In the genomic region with DNA sequence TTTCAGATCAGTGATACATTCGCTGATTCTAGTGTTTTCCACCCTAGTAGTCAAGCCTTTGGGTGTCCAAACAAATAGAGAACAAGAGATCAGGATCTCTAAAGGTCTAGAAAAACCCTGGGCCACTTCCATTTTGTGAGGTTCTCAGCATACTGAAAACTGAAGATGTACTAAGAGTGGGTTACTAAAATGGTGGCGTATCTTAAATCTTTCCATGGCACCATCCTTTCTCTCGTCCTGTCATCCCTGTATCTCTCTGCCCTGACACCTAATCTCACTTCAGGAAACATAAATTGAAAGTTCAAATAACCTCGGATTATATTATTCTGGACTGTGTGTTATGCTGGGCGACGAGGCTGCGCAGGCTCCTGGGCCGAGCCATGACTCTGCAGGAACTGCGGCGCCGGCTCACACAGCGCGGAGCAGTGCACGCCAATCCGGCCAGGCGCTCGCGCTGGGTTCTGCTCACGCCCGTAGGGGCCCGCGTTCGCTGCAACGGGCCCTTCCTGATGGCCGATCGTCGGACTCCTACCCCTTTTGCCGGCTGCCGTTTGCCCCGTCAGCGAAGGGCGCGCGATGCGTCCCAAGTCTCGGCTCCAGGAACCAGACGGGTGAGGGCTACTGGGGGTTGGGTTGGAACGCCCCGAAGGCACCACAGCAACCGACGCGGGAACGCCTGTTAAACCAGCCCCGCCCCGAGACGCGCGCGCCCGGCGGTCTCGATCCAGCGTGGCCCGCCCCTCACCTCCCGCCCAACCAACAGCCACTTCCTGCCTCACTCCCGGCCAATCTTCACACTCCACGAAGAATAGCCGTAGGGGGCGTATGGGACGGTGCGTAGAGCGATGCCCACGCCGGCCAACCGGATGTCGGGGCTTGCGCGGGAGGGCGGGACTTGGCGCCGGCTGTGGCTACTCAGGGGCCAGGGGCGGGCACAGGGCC, we compare ENCODE assay signal across 8 cellular contexts. TPM values are rescaled to one million over a fixed set of nuclear protein-coding genes. Genes with fewer than 3 reads are reported as not detected.
DNase-seq lines count a peak whose midpoint lies in the region; ATAC-seq and TF ChIP-seq lines count a peak whose summit lies in the region.

No MANE protein-coding gene starts in this region.

- peak; percentile 84 for ATAC-seq in HG02870 (IDR thresholded peaks at IDR 0.05; ENCODE audit: unreplicated experiment)
- peak; percentile 89 to 90 (median 90) for ATAC-seq in T-cell (replicated peaks in 1 of 4)

- CTCF ChIA-PET in T-cell (lab: Charles Lee), result interaction anchor here in 1 of 2 donors (1.7 kb wide), 1 partner anchor 34 kb away, joined by 4 read pairs; a partner anchor contains a TSS

- POLR2A ChIA-PET in T-cell (lab: Charles Lee), result interaction anchor here in 1 of 2 donors (0.9 to 1.3 kb wide), 2 partner anchors 21 to 74 kb away, joined by 3 read pairs; no protein-coding TSS in a partner anchor

- in situ Hi-C loops in GM13977 (cut with MboI; ENCODE audit: low pct_unique_long_range_greater_than_20kb, low sequenced_read_pairs, unreplicated experiment), result no loop called here

- H3K9me3 ChIP-seq in left ventricle myocardium inferior (replicated peaks), result no peaks in the 10 kb centered on the region

- H3K36me3 ChIP-seq in left ventricle myocardium inferior, result peaks cover 4% of the 10 kb centered on the region

- peak overlapping the region; percentile 94 for H3K27ac ChIP-seq in left ventricle myocardium inferior (replicated peaks)

- TF ChIP-seq CTCF in GM13977 (IDR thresholded peaks at IDR 0.05; ENCODE audit: extremely low read depth, insufficient read depth, missing control alignments) (no peak), left ventricle myocardium inferior (IDR thresholded peaks at IDR 0.05; ENCODE audit: borderline replicate concordance) (no peak), progenitor cell of endocrine pancreas (IDR thresholded peaks at IDR 0.05; ENCODE audit: unreplicated experiment) (no peak)

- intact Hi-C loops in left ventricle myocardium inferior (cut with micrococcal nuclease), result no loop called here

- peak overlapping the region; percentile 89 for H3K4me3 ChIP-seq in left ventricle myocardium inferior

- peak; percentile 100 for DNase-seq in GM13977 (ENCODE audit: low spot score)
- peak; percentile 98 for DNase-seq in NCI-H146 (lab: John Stamatoyannopoulos, UW)
- DNase-seq in T-cell, result peak; percentile 95 to 100 (median 99)
- DNase-seq in amygdala (lab: John Stamatoyannopoulos, UW), result peak; percentile 86 to 100 (median 99)
- DNase-seq in left ventricle myocardium inferior, result peak; percentile 99
- peak; percentile 98 for DNase-seq in progenitor cell of endocrine pancreas (ENCODE audit: low spot score, unreplicated experiment)
- DNase-seq in ureter (ENCODE audit: low spot score), result peak; percentile 99

- no peaks in the 10 kb centered on the region for H3K27me3 Mint-ChIP-seq in T-cell
- H3K27me3 Mint-ChIP-seq in progenitor cell of endocrine pancreas, result no peaks in the 10 kb centered on the region

- H3K4me1 Mint-ChIP-seq in T-cell (peaks cover 41 to 46% (median 44%) of the 10 kb centered on the region in 3 donors), progenitor cell of endocrine pancreas (ENCODE audit: low read depth) (peaks cover 17% of the 10 kb centered on the region)

- H3K4me1 ChIP-seq in left ventricle myocardium inferior, result peaks cover 58% of the 10 kb centered on the region

- no peaks in the 10 kb centered on the region for H3K27me3 ChIP-seq in left ventricle myocardium inferior (ENCODE audit: low read depth)

- no peaks in the 10 kb centered on the region for H3K9me3 Mint-ChIP-seq in T-cell
- H3K9me3 Mint-ChIP-seq in progenitor cell of endocrine pancreas (ENCODE audit: low read depth), result no peaks in the 10 kb centered on the region

- H3K4me3 Mint-ChIP-seq in T-cell, result peak overlapping the region; percentile 96 to 98 (median 98)
- H3K4me3 Mint-ChIP-seq in progenitor cell of endocrine pancreas (ENCODE audit: low read depth), result peak overlapping the region; percentile 98

- H3K27ac Mint-ChIP-seq in T-cell (peak overlapping the region; percentile 99), progenitor cell of endocrine pancreas (peak overlapping the region; percentile 99)

- H3K36me3 Mint-ChIP-seq in T-cell (peaks cover 6% of the 10 kb centered on the region), progenitor cell of endocrine pancreas (ENCODE audit: insufficient read depth) (peaks cover 8% of the 10 kb centered on the region)

RNA-seq across cellular contexts. Expression of a gene that starts 0.5 kb away (rescaled TPM):
- total RNA-seq in T-cell (100 to 1,000 TPM; 205 to 306 (median 262) TPM), left ventricle myocardium inferior (414 TPM), progenitor cell of endocrine pancreas (571 and 574 TPM in 2 replicates), ureter (584 TPM)

RNA-seq across cellular contexts. Expression of a gene that starts 17.4 kb away (rescaled TPM):
- total RNA-seq in T-cell (under 1 TPM in 3 of 5 donors, not detected in 2; 0.50 to 0.66 (median 0.57) TPM), left ventricle myocardium inferior (not detected), progenitor cell of endocrine pancreas (not detected in 2 replicates), ureter (not detected)

RNA-seq across cellular contexts. Expression of a gene that starts 34.4 kb away (rescaled TPM):
- total RNA-seq in T-cell, result 10 to 100 TPM; 31.3 to 56.4 (median 50.6) TPM
- total RNA-seq in left ventricle myocardium inferior, result 11.8 TPM
- 51.8 and 54.8 TPM in 2 replicates for total RNA-seq in progenitor cell of endocrine pancreas
- 37.7 TPM for total RNA-seq in ureter

Comparison
In these comparisons a context has a peak if more than half of its experiments do, and no peak if none do; other contexts are left out.
1. Peak in every context shown above with its lines: DNase-seq, ATAC-seq, H3K4me3 ChIP-seq and H3K27ac ChIP-seq.